In genomic region chr6:123802697-123803455, GRCh38 we compare ENCODE assay signal across 8 cellular contexts. TPM values are rescaled to one million over a fixed set of nuclear protein-coding genes. Genes with fewer than 3 reads are reported as not detected.
A peak's percentile ranks its signal among the peaks of the same experiment; 100 is the strongest.
DNase-seq lines count a peak whose midpoint lies in the region; ATAC-seq and TF ChIP-seq lines count a peak whose summit lies in the region.

No MANE protein-coding gene starts in this region.

- intact Hi-C loops in CD14-positive monocyte (cut with micrococcal nuclease), result loop anchor here (5.0 to 10.0 kb wide), 2 partner anchors 1049 to 1052 kb away; no protein-coding TSS in a partner anchor
- intact Hi-C loops in activated CD8-positive, alpha-beta T cell treated with anti-CD3 and anti-CD28 coated beads for 36 hours (cut with micrococcal nuclease), result loop anchor here (10.0 kb wide), 1 partner anchor 1052 kb away; no protein-coding TSS in a partner anchor

- H3K36me3 Mint-ChIP-seq in CD14-positive monocyte, result no peaks in the 10 kb centered on the region
- no peaks in the 10 kb centered on the region for H3K36me3 Mint-ChIP-seq in activated CD8-positive, alpha-beta T cell treated with anti-CD3 and anti-CD28 coated beads for 36 hours (ENCODE audit: low read depth)
- no peaks in the 10 kb centered on the region for H3K36me3 Mint-ChIP-seq in effector memory CD8-positive, alpha-beta T cell (ENCODE audit: insufficient read depth)

- peaks cover 13% of the 10 kb centered on the region for H3K4me1 Mint-ChIP-seq in CD14-positive monocyte
- H3K4me1 Mint-ChIP-seq in activated CD8-positive, alpha-beta T cell treated with anti-CD3 and anti-CD28 coated beads for 36 hours (ENCODE audit: low read depth), result peaks cover 10% of the 10 kb centered on the region
- peaks cover 0 to 3% of the 10 kb centered on the region in 2 donors for H3K4me1 Mint-ChIP-seq in effector memory CD8-positive, alpha-beta T cell (ENCODE audit: low read depth in 2 of 2)

- H3K4me3 Mint-ChIP-seq in CD14-positive monocyte, result peak overlapping the region; percentile 76 to 97
- peak overlapping the region; percentile 46 for H3K4me3 Mint-ChIP-seq in activated CD8-positive, alpha-beta T cell treated with anti-CD3 and anti-CD28 coated beads for 36 hours
- peak overlapping the region; percentile 44 to 48 for H3K4me3 Mint-ChIP-seq in effector memory CD8-positive, alpha-beta T cell

- H3K27ac Mint-ChIP-seq in CD14-positive monocyte, result no peak overlapping the region
- H3K27ac Mint-ChIP-seq in activated CD8-positive, alpha-beta T cell treated with anti-CD3 and anti-CD28 coated beads for 36 hours, result no peak overlapping the region
- no peak overlapping the region for H3K27ac Mint-ChIP-seq in effector memory CD8-positive, alpha-beta T cell

- TF ChIP-seq CTCF in CD14-positive monocyte (IDR thresholded peaks at IDR 0.05), result peak; percentile 92
- peak; percentile 72 for TF ChIP-seq CTCF in activated CD8-positive, alpha-beta T cell treated with anti-CD3 and anti-CD28 coated beads for 36 hours (IDR thresholded peaks at IDR 0.05)

- H3K27me3 Mint-ChIP-seq in CD14-positive monocyte (ENCODE audit: low read depth in 3 of 3), result peaks cover 29 to 37% (median 34%) of the 10 kb centered on the region in 3 donors
- peaks cover 39% of the 10 kb centered on the region for H3K27me3 Mint-ChIP-seq in activated CD8-positive, alpha-beta T cell treated with anti-CD3 and anti-CD28 coated beads for 36 hours
- peaks cover 32 to 40% of the 10 kb centered on the region in 2 donors for H3K27me3 Mint-ChIP-seq in effector memory CD8-positive, alpha-beta T cell

- CTCF ChIA-PET in activated CD8-positive, alpha-beta T cell treated with anti-CD3 and anti-CD28 coated beads for 36 hours (lab: Charles Lee), result interaction anchor here (0.7 to 2.4 kb wide), 13 partner anchors 11 to 1313 kb away, joined by 3 to 14 read pairs (median 4); no protein-coding TSS in a partner anchor

- ATAC-seq in GM19372 (IDR thresholded peaks at IDR 0.05; ENCODE audit: low read depth, unreplicated experiment) (peak; percentile 96), HG03469 (IDR thresholded peaks at IDR 0.05; ENCODE audit: unreplicated experiment) (peak; percentile 97)
- peak; percentile 96 for ATAC-seq in activated CD8-positive, alpha-beta T cell treated with anti-CD3 and anti-CD28 coated beads for 36 hours
- no peak for ATAC-seq in effector memory CD8-positive, alpha-beta T cell (replicated peaks)

- H3K9me3 Mint-ChIP-seq in CD14-positive monocyte, result peaks cover 0 to 4% (median 0%) of the 10 kb centered on the region in 7 donors
- H3K9me3 Mint-ChIP-seq in activated CD8-positive, alpha-beta T cell treated with anti-CD3 and anti-CD28 coated beads for 36 hours, result no peaks in the 10 kb centered on the region
- H3K9me3 Mint-ChIP-seq in effector memory CD8-positive, alpha-beta T cell, result no peaks in the 10 kb centered on the region

- POLR2A ChIA-PET in activated CD8-positive, alpha-beta T cell treated with anti-CD3 and anti-CD28 coated beads for 36 hours (lab: Charles Lee), result no interaction called here

- peak; percentile 52 for DNase-seq in CD14-positive monocyte (ENCODE audit: low spot score)
- peak; percentile 42 for DNase-seq in NCI-H524 treated with DMSO at 0.1 percent for 48 hours (lab: John Stamatoyannopoulos, UW)
- DNase-seq in activated CD8-positive, alpha-beta T cell treated with anti-CD3 and anti-CD28 coated beads for 36 hours, result peak; percentile 78
- DNase-seq in effector memory CD8-positive, alpha-beta T cell, result peak in 2 of 3 experiments; percentile 4 to 6
- peak; percentile 64 to 81 for DNase-seq in lung microvascular endothelial cell (ENCODE audit: low read depth in 2 of 2)
- DNase-seq in stimulated activated CD4-positive, alpha-beta T cell treated with anti-CD3 and anti-CD28 coated beads, TNF-alpha, amount 100 ng/mL, for 4 hours (ENCODE audit: low read depth in 3 of 3), result peak in 2 of 3 experiments; percentile 28 to 33

RNA-seq across cellular contexts. Expression of gene NKAIN2, which starts 0.8 kb away (rescaled TPM):
- not detected for polyA plus RNA-seq in CD14-positive monocyte
- total RNA-seq in activated CD8-positive, alpha-beta T cell treated with anti-CD3 and anti-CD28 coated beads for 36 hours, result not detected
- not detected in 2 replicates for total RNA-seq in lung microvascular endothelial cell

Comparison
In these comparisons a context has a peak if more than half of its experiments do, and no peak if none do; other contexts are left out.
1. DNase-seq: peak in every context shown above with its lines; median percentile 78 in activated CD8-positive, alpha-beta T cell treated with anti-CD3 and anti-CD28 coated beads for 36 hours; 72 in lung microvascular endothelial cell; 52 in CD14-positive monocyte; 42 in NCI-H524 treated with DMSO at 0.1 percent for 48 hours; 30 in stimulated activated CD4-positive, alpha-beta T cell treated with anti-CD3 and anti-CD28 coated beads, TNF-alpha, amount 100 ng/mL, for 4 hours; 5 in effector memory CD8-positive, alpha-beta T cell.